In genomic region chr17:1042486-1042885, GRCh38 we compare ENCODE assay signal across 21 cellular contexts.
"Had no signal": no experiment of that assay in that cellular context is flagged by ENCODE, and none has a peak within 500 bp of the region (broad histone marks: within the 10 kb centered on the region; RNA-seq: fewer than 3 reads in every experiment).

No MANE protein-coding gene starts in this region.

- H3K4me3 Mint-ChIP-seq: activated CD4-positive, alpha-beta T cell treated with anti-CD3 and anti-CD28 coated beads, Interleukin-2, amount 10 ng/mL, durations not matched to agents 24 days and 14 days; activated CD8-positive, alpha-beta T cell treated with anti-CD3 and anti-CD28 coated beads for 36 hours; activated naive CD8-positive, alpha-beta T cell; neural crest cell had no signal

- H3K4me1 Mint-ChIP-seq: activated CD4-positive, alpha-beta T cell treated with anti-CD3 and anti-CD28 coated beads, Interleukin-2, amount 10 ng/mL, durations not matched to agents 24 days and 14 days had no signal

- H3K27ac ChIP-seq: adrenal gland, breast epithelium, VCaP had no signal

- H3K9me3 Mint-ChIP-seq: activated CD4-positive, alpha-beta T cell treated with anti-CD3 and anti-CD28 coated beads, Interleukin-2, amount 10 ng/mL, durations not matched to agents 24 days and 14 days; activated CD8-positive, alpha-beta T cell treated with anti-CD3 and anti-CD28 coated beads for 36 hours; activated T-helper 2 cell treated with anti-CD3 and anti-CD28 coated beads, Interferon-gamma antibody, Interleukin-2, Interleukin-4, amounts not matched to agents 10 μg/mL and 5 μg/mL and 100 μg/mL, durations not matched to agents 14 hours and 24 hours and 36 hours had no signal

- H3K4me3 ChIP-seq: adrenal gland, breast epithelium, coronary artery, esophagus squamous epithelium, gastrocnemius medialis, left lung, mucosa of descending colon, upper lobe of right lung had no signal

- H3K27ac Mint-ChIP-seq: activated CD4-positive, alpha-beta T cell treated with anti-CD3 and anti-CD28 coated beads, Interleukin-2, amount 10 ng/mL, durations not matched to agents 24 days and 14 days; activated CD8-positive, alpha-beta T cell treated with anti-CD3 and anti-CD28 coated beads for 36 hours; activated naive CD8-positive, alpha-beta T cell; activated T-helper 2 cell treated with anti-CD3 and anti-CD28 coated beads, Interferon-gamma antibody, Interleukin-2, Interleukin-4, amounts not matched to agents 10 μg/mL and 5 μg/mL and 100 μg/mL, durations not matched to agents 14 hours and 24 hours and 36 hours had no signal

- H3K36me3 ChIP-seq: breast epithelium, gastrocnemius medialis had no signal

- ATAC-seq: activated CD4-positive, CD25-positive, alpha-beta regulatory T cell treated with anti-CD3 and anti-CD28 coated beads, Interleukin-2, amount 50 U/mL, for 24 hours; activated CD8-positive, alpha-beta T cell treated with anti-CD3 and anti-CD28 coated beads for 36 hours; gastrocnemius medialis; heart right ventricle; left lung; mucosa of descending colon; SK-N-SH treated with all-trans-retinoic acid at 6 μM for 48 hours; stimulated activated naive CD8-positive, alpha-beta T cell treated with anti-CD3 and anti-CD28 coated beads, Interleukin-15, Interleukin-2, amounts not matched to agents 100 U/mL and 50 U/mL, for 24 hours; upper lobe of right lung had no signal

- DNase-seq: activated CD4-positive, alpha-beta T cell treated with anti-CD3 and anti-CD28 coated beads, Interleukin-2, amount 10 ng/mL, durations not matched to agents 24 days and 14 days; activated CD8-positive, alpha-beta T cell treated with anti-CD3 and anti-CD28 coated beads for 36 hours; activated naive CD4-positive, alpha-beta T cell; activated T-cell treated with anti-CD3 and anti-CD28 coated beads, Interleukin-2, amount 50 U/mL, for 1 hour; adrenal gland; esophagus squamous epithelium; gastrocnemius medialis; stimulated activated CD4-positive, alpha-beta T cell treated with anti-CD3 and anti-CD28 coated beads, Interleukin-4, amount 100 ng/mL, for 24 hours; stimulated activated naive CD8-positive, alpha-beta T cell treated with anti-CD3 and anti-CD28 coated beads, Interleukin-15, Interleukin-2, amounts not matched to agents 100 U/mL and 50 U/mL, for 24 hours; upper lobe of right lung had no signal

- H3K27me3 ChIP-seq: adrenal gland, breast epithelium, esophagus squamous epithelium, gastrocnemius medialis, heart right ventricle, left lung, upper lobe of right lung had no signal

- H3K9me3 ChIP-seq: adrenal gland, breast epithelium, esophagus squamous epithelium, gastrocnemius medialis, heart right ventricle, left lung, mucosa of descending colon, upper lobe of right lung had no signal

- H3K27me3 Mint-ChIP-seq: activated CD4-positive, alpha-beta T cell treated with anti-CD3 and anti-CD28 coated beads, Interleukin-2, amount 10 ng/mL, durations not matched to agents 24 days and 14 days; activated CD8-positive, alpha-beta T cell treated with anti-CD3 and anti-CD28 coated beads for 36 hours; activated naive CD8-positive, alpha-beta T cell had no signal
